ENCODE assay signal across 27 cellular contexts in genomic region chr20:44328428-44328827, GRCh38. TPM values are rescaled to one million over a fixed set of nuclear protein-coding genes. Genes with fewer than 3 reads are reported as not detected.
DNase-seq lines count a peak whose midpoint lies in the region; ATAC-seq, FAIRE-seq and TF ChIP-seq lines count a peak whose summit lies in the region.
"Had no signal": no experiment of that assay in that cellular context is flagged by ENCODE, and none has a peak within 500 bp of the region (broad histone marks: within the 10 kb centered on the region; RNA-seq: fewer than 3 reads in every experiment).

No MANE protein-coding gene starts in this region.

- no peak for DNase-seq in HepG2 (ENCODE audit: low spot score)
- no peak for DNase-seq in right lobe of liver
- DNase-seq in T-helper 17 cell, result no peak
- no peak for DNase-seq in naive thymus-derived CD4-positive, alpha-beta T cell
- DNase-seq in progenitor cell of endocrine pancreas (ENCODE audit: low spot score, unreplicated experiment), result no peak
- no peak for DNase-seq in DMS153 treated with DMSO at 0.1 percent for 48 hours (lab: John Stamatoyannopoulos, UW; ENCODE audit: unreplicated experiment)
- no peak for DNase-seq in activated CD4-positive, alpha-beta T cell treated with anti-CD3 and anti-CD28 coated beads, Interleukin-2, amount 50 U/mL, for 1 hour
- no peak for DNase-seq in osteocyte (ENCODE audit: extremely low spot score, unreplicated experiment)
- DNase-seq: 8988T; ACHN; AML-193; BE2C; Calu3; CD4-positive, alpha-beta T cell; CD8-positive, alpha-beta memory T cell; COR-L47; DND-41; GM23248; HFFc6 had no signal

- no peak overlapping the region for H3K27ac ChIP-seq in HepG2 (ENCODE audit: extremely low read length, insufficient read depth, low read length)
- H3K27ac ChIP-seq in right lobe of liver, result no peak overlapping the region
- H3K27ac ChIP-seq in naive thymus-derived CD4-positive, alpha-beta T cell (ENCODE audit: low read depth, low read length), result no peak overlapping the region
- H3K27ac ChIP-seq: A549; BLaER1 treated with 17β-estradiol and CSF1 and Interleukin-3, amounts not matched to agents 10 nM and 100 nM; GM23248 had no signal

- WGBS in HepG2 (ENCODE audit: low lambda C conversion rate), result 34% methylated on average over 4 of the region's 4 CpGs
- WGBS in right lobe of liver (ENCODE audit: insufficient coverage, low coverage, low lambda C conversion rate, missing lambda C conversion rate), result 62% methylated on average over 4 of the region's 4 CpGs

- POLR2A ChIA-PET in HepG2 (lab: Yijun Ruan, JAX), result no interaction called here
- POLR2A ChIA-PET in naive thymus-derived CD4-positive, alpha-beta T cell (lab: Charles Lee), result interaction anchor here (0.6 to 1.4 kb wide), 2 partner anchors 117 to 324 kb away, joined by 3 read pairs; no protein-coding TSS in a partner anchor

- TF ChIP-seq CTCF in HepG2 (CRISPR knock-in tag; IDR thresholded peaks at IDR 0.05) (no peak), right lobe of liver (IDR thresholded peaks at IDR 0.05) (no peak), progenitor cell of endocrine pancreas (IDR thresholded peaks at IDR 0.05; ENCODE audit: unreplicated experiment) (no peak), osteocyte (IDR thresholded peaks at IDR 0.05) (no peak)

- H3K27me3 Mint-ChIP-seq in T-helper 17 cell (peaks cover 32% of the 10 kb centered on the region), progenitor cell of endocrine pancreas (peaks cover 3% of the 10 kb centered on the region), osteocyte (ENCODE audit: unreplicated experiment) (peaks cover 19% of the 10 kb centered on the region)
- peaks cover 0 to 11% (median 5%) of the 10 kb centered on the region in 5 donors for H3K27me3 Mint-ChIP-seq in naive thymus-derived CD4-positive, alpha-beta T cell

- no peaks in the 10 kb centered on the region for H3K79me2 ChIP-seq in HepG2 (ENCODE audit: insufficient read depth, low read length)

- no peak for TF ChIP-seq RAD21 in HepG2 (CRISPR knock-in tag; IDR thresholded peaks at IDR 0.05)

- H3K36me3 Mint-ChIP-seq in T-helper 17 cell (ENCODE audit: low read depth) (peaks cover 2% of the 10 kb centered on the region), progenitor cell of endocrine pancreas (ENCODE audit: insufficient read depth) (no peaks in the 10 kb centered on the region), osteocyte (ENCODE audit: unreplicated experiment) (no peaks in the 10 kb centered on the region)
- H3K36me3 Mint-ChIP-seq in naive thymus-derived CD4-positive, alpha-beta T cell, result no peaks in the 10 kb centered on the region
- H3K36me3 Mint-ChIP-seq: CD14-positive monocyte; CD8-positive, alpha-beta memory T cell had no signal

- CTCF ChIA-PET in HepG2 (lab: Yijun Ruan, JAX; ENCODE audit: low intra/inter-chr PET ratio, low total read pairs), result interaction anchor here (1.7 kb wide), 1 partner anchor 112 kb away, joined by 3 read pairs; no protein-coding TSS in a partner anchor
- CTCF ChIA-PET in naive thymus-derived CD4-positive, alpha-beta T cell (lab: Charles Lee), result no interaction called here

- H3K4me1 Mint-ChIP-seq in T-helper 17 cell (peaks cover 5% of the 10 kb centered on the region), progenitor cell of endocrine pancreas (ENCODE audit: low read depth) (no peaks in the 10 kb centered on the region), osteocyte (ENCODE audit: unreplicated experiment) (peaks cover 6% of the 10 kb centered on the region)
- peaks cover 0 to 5% (median 0%) of the 10 kb centered on the region in 7 donors for H3K4me1 Mint-ChIP-seq in naive thymus-derived CD4-positive, alpha-beta T cell
- H3K4me1 Mint-ChIP-seq: CD14-positive monocyte; CD8-positive, alpha-beta memory T cell had no signal

- intact Hi-C loops in HepG2 (cut with micrococcal nuclease; ENCODE audit: unreplicated experiment) (no loop called here), right lobe of liver (cut with DNase I) (no loop called here)
- intact Hi-C loops in naive thymus-derived CD4-positive, alpha-beta T cell (cut with micrococcal nuclease), result no loop called here

- no peaks in the 10 kb centered on the region for H3K9me3 ChIP-seq in HepG2 (ENCODE audit: low read length)
- H3K9me3 ChIP-seq in right lobe of liver, result no peaks in the 10 kb centered on the region
- H3K9me3 ChIP-seq in T-helper 17 cell (ENCODE audit: control insufficient read depth, low read length, poor library complexity, severe bottlenecking), result no peaks in the 10 kb centered on the region
- H3K9me3 ChIP-seq in naive thymus-derived CD4-positive, alpha-beta T cell (ENCODE audit: control insufficient read depth in 2 of 3, low read length in 3 of 3), result no peaks in the 10 kb centered on the region
- H3K9me3 ChIP-seq: A549; BE2C; BLaER1 treated with 17β-estradiol and CSF1 and Interleukin-3, amounts not matched to agents 10 nM and 100 nM; HAP-1 had no signal

- H3K36me3 ChIP-seq in HepG2 (replicated peaks in 1 of 2; ENCODE audit: control insufficient read depth in 1 of 2, insufficient read depth in 2 of 2, low read length in 2 of 2) (no peaks in the 10 kb centered on the region), right lobe of liver (no peaks in the 10 kb centered on the region)
- no peaks in the 10 kb centered on the region for H3K36me3 ChIP-seq in naive thymus-derived CD4-positive, alpha-beta T cell (ENCODE audit: control insufficient read depth in 2 of 3, insufficient read depth in 3 of 3, low read length in 3 of 3)
- H3K36me3 ChIP-seq: BE2C; BLaER1 treated with 17β-estradiol and CSF1 and Interleukin-3, amounts not matched to agents 10 nM and 100 nM; HAP-1 had no signal

- in situ Hi-C loops in HepG2 (cut with HindIII; ENCODE audit: extremely low pct_ligation_motif_present, low pct_unique_long_range_greater_than_20kb), result no loop called here

- H4K20me1 ChIP-seq in HepG2 (ENCODE audit: insufficient read depth, low read length), result no peaks in the 10 kb centered on the region
- H4K20me1 ChIP-seq: BLaER1 treated with 17β-estradiol and CSF1 and Interleukin-3, amounts not matched to agents 10 nM and 100 nM had no signal

- H3K27ac Mint-ChIP-seq in T-helper 17 cell (no peak overlapping the region), progenitor cell of endocrine pancreas (peak overlapping the region; percentile 1), osteocyte (ENCODE audit: unreplicated experiment) (no peak overlapping the region)
- H3K27ac Mint-ChIP-seq in naive thymus-derived CD4-positive, alpha-beta T cell, result peak overlapping the region in 1 of 9 donors; percentile 61
- H3K27ac Mint-ChIP-seq: CD14-positive monocyte; CD4-positive, alpha-beta T cell; HFFc6 had no signal

- H2AFZ ChIP-seq in HepG2 (ENCODE audit: low read length), result no peak overlapping the region
- H2AFZ ChIP-seq: GM23248 had no signal

- TF ChIP-seq POLR2A in HepG2 (IDR thresholded peaks at IDR 0.05; ENCODE audit: insufficient read depth in 1 of 2, low read depth in 2 of 2, low read length in 2 of 2) (no peak), right lobe of liver (IDR thresholded peaks at IDR 0.05) (no peak)

- H3K4me3 Mint-ChIP-seq in T-helper 17 cell (peak overlapping the region; percentile 56), progenitor cell of endocrine pancreas (ENCODE audit: low read depth) (no peak overlapping the region), osteocyte (ENCODE audit: unreplicated experiment) (no peak overlapping the region)
- H3K4me3 Mint-ChIP-seq in naive thymus-derived CD4-positive, alpha-beta T cell, result peak overlapping the region in 6 of 10 donors; percentile 11 to 59 (median 48)
- H3K4me3 Mint-ChIP-seq: HFFc6 had no signal

- H3K4me1 ChIP-seq in HepG2 (ENCODE audit: insufficient read depth, low read length) (peaks cover 39% of the 10 kb centered on the region), right lobe of liver (peaks cover 0 to 4% (median 0%) of the 10 kb centered on the region in 4 donors)
- H3K4me1 ChIP-seq in naive thymus-derived CD4-positive, alpha-beta T cell (ENCODE audit: control insufficient read depth in 2 of 2, insufficient read depth in 2 of 2, low read length in 2 of 2), result no peaks in the 10 kb centered on the region
- H3K4me1 ChIP-seq: BE2C, HAP-1 had no signal

- no peak for FAIRE-seq in HepG2 (lab: Jason Lieb, UNC)
- FAIRE-seq: A549, G401.6, GM12892, GM19239 had no signal

- no peak for ATAC-seq in HepG2
- ATAC-seq in right lobe of liver, result no peak
- ATAC-seq in T-helper 17 cell, result no peak
- no peak for ATAC-seq in naive thymus-derived CD4-positive, alpha-beta T cell
- ATAC-seq: A549 had no signal

- H3K4me2 ChIP-seq in HepG2 (ENCODE audit: low read depth, low read length), result no peak overlapping the region
- H3K4me2 ChIP-seq: A549; BLaER1 treated with 17β-estradiol and CSF1 and Interleukin-3, amounts not matched to agents 10 nM and 100 nM had no signal

- BruUV-seq in HepG2 (replicated peaks; lab: Mats Ljungman, UMichigan), result no TSS peak

- no peak overlapping the region for H3K9ac ChIP-seq in HepG2 (ENCODE audit: insufficient read depth, low read depth, low read length)
- H3K9ac ChIP-seq: BLaER1 treated with 17β-estradiol and CSF1 and Interleukin-3, amounts not matched to agents 10 nM and 100 nM; GM23248 had no signal

- TF ChIP-seq EP300 in HepG2 (IDR thresholded peaks at IDR 0.05; ENCODE audit: low read depth in 2 of 2, low read length in 2 of 2) (no peak), HepG2 (CRISPR knock-in tag; IDR thresholded peaks at IDR 0.05; ENCODE audit: borderline replicate concordance) (no peak)

- H3K9me3 Mint-ChIP-seq in naive thymus-derived CD4-positive, alpha-beta T cell, result no peaks in the 10 kb centered on the region
- no peaks in the 10 kb centered on the region for H3K9me3 Mint-ChIP-seq in progenitor cell of endocrine pancreas (ENCODE audit: low read depth)
- no peaks in the 10 kb centered on the region for H3K9me3 Mint-ChIP-seq in osteocyte (ENCODE audit: unreplicated experiment)
- H3K9me3 Mint-ChIP-seq: CD4-positive, alpha-beta T cell; CD8-positive, alpha-beta memory T cell; HFFc6 had no signal

- H3K4me3 ChIP-seq in HepG2 (replicated peaks in 1 of 3; ENCODE audit: insufficient read depth in 1 of 3, low read depth in 2 of 3, low read length in 3 of 3) (no peak overlapping the region), right lobe of liver (no peak overlapping the region)
- H3K4me3 ChIP-seq in naive thymus-derived CD4-positive, alpha-beta T cell (ENCODE audit: low read length), result no peak overlapping the region
- H3K4me3 ChIP-seq: A549; BLaER1 treated with 17β-estradiol and CSF1 and Interleukin-3, amounts not matched to agents 10 nM and 100 nM; GM23248; HAP-1 had no signal

- peaks cover 0 to 7% of the 10 kb centered on the region in 2 experiments; a peak in 3 of 5 replicates for H3K27me3 ChIP-seq in HepG2 (ENCODE audit: control insufficient read depth in 1 of 2, insufficient read depth in 2 of 2, low read length in 2 of 2)
- no peaks in the 10 kb centered on the region for H3K27me3 ChIP-seq in right lobe of liver
- no peaks in the 10 kb centered on the region for H3K27me3 ChIP-seq in naive thymus-derived CD4-positive, alpha-beta T cell (ENCODE audit: control insufficient read depth in 2 of 2, insufficient read depth in 2 of 2, low read length in 2 of 2)
- H3K27me3 ChIP-seq: BE2C; BLaER1 treated with 17β-estradiol and CSF1 and Interleukin-3, amounts not matched to agents 10 nM and 100 nM had no signal

RNA-seq across cellular contexts. Expression of gene R3HDML, which starts 8.4 kb away (rescaled TPM):
- total RNA-seq in HepG2 (2016; rRNA removed; fragmentation: Illumina TruSeq; extraction: Trizol) (not detected in 2 replicates), right lobe of liver (not detected), T-helper 17 cell (not detected), progenitor cell of endocrine pancreas (not detected in 2 replicates), osteocyte (not detected in 2 replicates)
- not detected in 2 replicates for total RNA-seq in HepG2 (2016; cell fraction: cytosol; rRNA removed; fragmentation: Illumina TruSeq; extraction: Trizol; ENCODE audit: low read depth)
- not detected in 2 replicates for total RNA-seq in HepG2 (2016; cell fraction: insoluble cytoplasmic fraction; rRNA removed; fragmentation: Illumina TruSeq; extraction: Trizol)
- total RNA-seq in HepG2 (2016; cell fraction: membrane; rRNA removed; fragmentation: Illumina TruSeq; extraction: Trizol), result not detected in 2 replicates
- total RNA-seq in HepG2 (2016; cell fraction: nucleus; rRNA removed; fragmentation: Illumina TruSeq; extraction: Trizol), result not detected in 2 replicates
- polyA plus RNA-seq in HepG2 (2011; rRNA removed), result not detected in 2 replicates
- not detected in 2 replicates for polyA plus RNA-seq in HepG2 (2011; cell fraction: cytosol; rRNA removed)
- polyA plus RNA-seq in HepG2 (2011; cell fraction: nucleus; rRNA removed), result not detected in 2 replicates
- polyA plus RNA-seq in HepG2 (2012), result not detected in 2 replicates
- not detected in 2 replicates for polyA plus RNA-seq in HepG2 (2016; cell fraction: cytosol; fragmentation: Illumina TruSeq; extraction: Trizol; ENCODE audit: low read depth)
- not detected in 2 replicates for polyA plus RNA-seq in HepG2 (2016; cell fraction: insoluble cytoplasmic fraction; fragmentation: Illumina TruSeq; extraction: Trizol; ENCODE audit: low read depth)
- polyA plus RNA-seq in HepG2 (2016; cell fraction: membrane; fragmentation: Illumina TruSeq; extraction: Trizol; ENCODE audit: low read depth), result not detected in 2 replicates
- polyA plus RNA-seq in HepG2 (2016; cell fraction: nucleus; fragmentation: Illumina TruSeq; extraction: Trizol; ENCODE audit: insufficient read depth, low read depth), result not detected in 2 replicates
- not detected in 2 replicates for polyA minus RNA-seq in HepG2 (2011; rRNA and poly(A)+ RNA removed; ENCODE audit: low replicate concordance)
- polyA minus RNA-seq in HepG2 (2011; cell fraction: cytosol; rRNA and poly(A)+ RNA removed), result not detected in 2 replicates
- polyA minus RNA-seq in HepG2 (2011; cell fraction: nucleus; rRNA and poly(A)+ RNA removed), result not detected in 2 replicates
- total RNA-seq in naive thymus-derived CD4-positive, alpha-beta T cell, result not detected
- not detected for polyA plus RNA-seq in naive thymus-derived CD4-positive, alpha-beta T cell
- total RNA-seq: Calu3; CD4-positive, alpha-beta T cell; CD8-positive, alpha-beta memory T cell; GM23248; H4; HFFc6 had no signal
- polyA plus RNA-seq: CD14-positive monocyte; CD8-positive, alpha-beta memory T cell; GM23248 had no signal

RNA-seq across cellular contexts. Expression of gene FITM2, which starts 17.4 kb away (rescaled TPM):
- total RNA-seq in HepG2 (2016; rRNA removed; fragmentation: Illumina TruSeq; extraction: Trizol), result 13.6 and 24.5 TPM in 2 replicates
- 2.8 and 2.9 TPM in 2 replicates for total RNA-seq in HepG2 (2016; cell fraction: cytosol; rRNA removed; fragmentation: Illumina TruSeq; extraction: Trizol; ENCODE audit: low read depth)
- 13.1 and 24.2 TPM in 2 replicates for total RNA-seq in HepG2 (2016; cell fraction: insoluble cytoplasmic fraction; rRNA removed; fragmentation: Illumina TruSeq; extraction: Trizol)
- total RNA-seq in HepG2 (2016; cell fraction: membrane; rRNA removed; fragmentation: Illumina TruSeq; extraction: Trizol), result 8.8 and 10.2 TPM in 2 replicates
- total RNA-seq in HepG2 (2016; cell fraction: nucleus; rRNA removed; fragmentation: Illumina TruSeq; extraction: Trizol), result 20.0 and 25.7 TPM in 2 replicates
- polyA plus RNA-seq in HepG2 (2011; rRNA removed), result 9.6 and 10.4 TPM in 2 replicates
- 7.7 and 12.9 TPM in 2 replicates for polyA plus RNA-seq in HepG2 (2011; cell fraction: cytosol; rRNA removed)
- 10.1 and 10.7 TPM in 2 replicates for polyA plus RNA-seq in HepG2 (2011; cell fraction: nucleus; rRNA removed)
- polyA plus RNA-seq in HepG2 (2012), result 18.0 and 19.6 TPM in 2 replicates
- polyA plus RNA-seq in HepG2 (2016; cell fraction: cytosol; fragmentation: Illumina TruSeq; extraction: Trizol; ENCODE audit: low read depth), result 2.4 TPM in 2 replicates
- polyA plus RNA-seq in HepG2 (2016; cell fraction: insoluble cytoplasmic fraction; fragmentation: Illumina TruSeq; extraction: Trizol; ENCODE audit: low read depth), result 10.6 and 10.9 TPM in 2 replicates
- polyA plus RNA-seq in HepG2 (2016; cell fraction: membrane; fragmentation: Illumina TruSeq; extraction: Trizol; ENCODE audit: low read depth), result 4.4 and 4.9 TPM in 2 replicates
- polyA plus RNA-seq in HepG2 (2016; cell fraction: nucleus; fragmentation: Illumina TruSeq; extraction: Trizol; ENCODE audit: insufficient read depth, low read depth), result 33.0 and 34.7 TPM in 2 replicates
- polyA minus RNA-seq in HepG2 (2011; rRNA and poly(A)+ RNA removed; ENCODE audit: low replicate concordance), result 11.7 and 21.7 TPM in 2 replicates
- 10.1 and 13.8 TPM in 2 replicates for polyA minus RNA-seq in HepG2 (2011; cell fraction: cytosol; rRNA and poly(A)+ RNA removed)
- polyA minus RNA-seq in HepG2 (2011; cell fraction: nucleus; rRNA and poly(A)+ RNA removed), result 6.7 and 9.0 TPM in 2 replicates
- 1 to 10 TPM; 3.6 to 8.0 (median 6.4) TPM for total RNA-seq in right lobe of liver
- 1 to 10 TPM; 3.3 to 3.4 TPM for total RNA-seq in T-helper 17 cell
- total RNA-seq in naive thymus-derived CD4-positive, alpha-beta T cell, result 1 to 10 TPM; 3.1 to 7.9 (median 5.0) TPM
- 1 to 10 TPM; 1.7 to 3.1 TPM for polyA plus RNA-seq in naive thymus-derived CD4-positive, alpha-beta T cell
- total RNA-seq in progenitor cell of endocrine pancreas, result 4.3 and 4.4 TPM in 2 replicates
- total RNA-seq in osteocyte, result 8.9 and 10.0 TPM in 2 replicates

RNA-seq across cellular contexts. Expression of gene HNF4A, which starts 27.1 kb away (rescaled TPM):
- total RNA-seq in HepG2 (2016; rRNA removed; fragmentation: Illumina TruSeq; extraction: Trizol), result 169 and 190 TPM in 2 replicates
- 29.0 and 32.3 TPM in 2 replicates for total RNA-seq in HepG2 (2016; cell fraction: cytosol; rRNA removed; fragmentation: Illumina TruSeq; extraction: Trizol; ENCODE audit: low read depth)
- 151 and 173 TPM in 2 replicates for total RNA-seq in HepG2 (2016; cell fraction: insoluble cytoplasmic fraction; rRNA removed; fragmentation: Illumina TruSeq; extraction: Trizol)
- total RNA-seq in HepG2 (2016; cell fraction: membrane; rRNA removed; fragmentation: Illumina TruSeq; extraction: Trizol), result 112 and 124 TPM in 2 replicates
- 102 and 116 TPM in 2 replicates for total RNA-seq in HepG2 (2016; cell fraction: nucleus; rRNA removed; fragmentation: Illumina TruSeq; extraction: Trizol)
- polyA plus RNA-seq in HepG2 (2011; rRNA removed), result 80.9 and 112 TPM in 2 replicates
- polyA plus RNA-seq in HepG2 (2011; cell fraction: cytosol; rRNA removed), result 42.6 and 51.4 TPM in 2 replicates
- polyA plus RNA-seq in HepG2 (2011; cell fraction: nucleus; rRNA removed), result 155 and 166 TPM in 2 replicates
- polyA plus RNA-seq in HepG2 (2012), result 118 and 127 TPM in 2 replicates
- 15.4 and 16.4 TPM in 2 replicates for polyA plus RNA-seq in HepG2 (2016; cell fraction: cytosol; fragmentation: Illumina TruSeq; extraction: Trizol; ENCODE audit: low read depth)
- 119 and 153 TPM in 2 replicates for polyA plus RNA-seq in HepG2 (2016; cell fraction: insoluble cytoplasmic fraction; fragmentation: Illumina TruSeq; extraction: Trizol; ENCODE audit: low read depth)
- polyA plus RNA-seq in HepG2 (2016; cell fraction: membrane; fragmentation: Illumina TruSeq; extraction: Trizol; ENCODE audit: low read depth), result 46.6 and 47.5 TPM in 2 replicates
- polyA plus RNA-seq in HepG2 (2016; cell fraction: nucleus; fragmentation: Illumina TruSeq; extraction: Trizol; ENCODE audit: insufficient read depth, low read depth), result 182 and 192 TPM in 2 replicates
- 4.8 and 366 TPM in 2 replicates for polyA minus RNA-seq in HepG2 (2011; rRNA and poly(A)+ RNA removed; ENCODE audit: low replicate concordance)
- 84.1 and 95.5 TPM in 2 replicates for polyA minus RNA-seq in HepG2 (2011; cell fraction: cytosol; rRNA and poly(A)+ RNA removed)
- 74.7 and 93.0 TPM in 2 replicates for polyA minus RNA-seq in HepG2 (2011; cell fraction: nucleus; rRNA and poly(A)+ RNA removed)
- 100 to 1,000 TPM; 101 to 255 (median 157) TPM for total RNA-seq in right lobe of liver
- not detected for total RNA-seq in T-helper 17 cell
- total RNA-seq in naive thymus-derived CD4-positive, alpha-beta T cell, result not detected
- polyA plus RNA-seq in naive thymus-derived CD4-positive, alpha-beta T cell, result not detected
- total RNA-seq in progenitor cell of endocrine pancreas, result 71.1 and 72.9 TPM in 2 replicates
- total RNA-seq in osteocyte, result not detected in 2 replicates
- total RNA-seq: CD4-positive, alpha-beta T cell; CD8-positive, alpha-beta memory T cell; GM23248; H4; HFFc6 had no signal
- polyA plus RNA-seq: CD14-positive monocyte; CD8-positive, alpha-beta memory T cell; GM23248 had no signal

Comparison
In these comparisons a context has a peak if more than half of its experiments do, and no peak if none do; other contexts are left out.
1. H3K4me3 Mint-ChIP-seq: peak in T-helper 17 cell (single experiment) and naive thymus-derived CD4-positive, alpha-beta T cell (6 of 10); none in progenitor cell of endocrine pancreas (single experiment) and osteocyte (single experiment).
2. RNA of gene HNF4A, which starts 27.1 kb away (total RNA-seq): 101 to 255 TPM in right lobe of liver, 29.0 to 190 TPM in HepG2 and 71.1 to 72.9 TPM in progenitor cell of endocrine pancreas; not detected in T-helper 17 cell, not detected in naive thymus-derived CD4-positive, alpha-beta T cell and not detected in osteocyte; every median in the first group is over 10 times any median in the second.